ENCODE assay signal across 2 cellular contexts in the genomic region with DNA sequence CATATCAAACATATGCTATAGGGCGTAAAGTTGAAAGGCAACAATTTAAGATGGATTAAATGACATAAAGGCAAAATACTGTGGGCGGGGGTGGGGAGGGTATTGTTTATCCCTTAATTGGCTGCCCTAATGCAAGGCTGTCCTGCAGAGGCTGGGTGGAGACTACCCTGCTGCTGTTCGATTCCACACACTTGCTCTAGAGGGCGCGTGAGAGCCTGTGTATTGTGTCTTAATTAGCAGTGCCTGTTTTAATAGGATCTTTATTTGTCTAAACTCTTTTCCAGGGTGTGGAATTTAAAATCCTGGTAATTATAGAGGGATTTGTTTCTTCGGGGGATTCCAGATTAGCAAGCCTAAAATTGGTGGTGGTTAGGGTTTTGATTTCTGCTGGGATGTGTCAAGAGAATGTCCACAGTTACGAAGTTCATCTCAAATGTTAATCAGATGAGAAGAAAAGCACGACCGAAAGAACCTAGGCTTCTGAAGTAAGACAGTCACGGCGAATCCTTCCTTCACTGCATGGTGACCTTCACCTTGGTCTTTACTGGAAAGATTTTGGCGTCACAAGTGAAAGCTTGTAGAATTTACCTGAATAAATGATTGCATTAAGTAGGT.
TF ChIP-seq lines count a peak whose summit lies in the region.

No MANE protein-coding gene starts in this region.

TF ChIP-seq in K562, 482 proteins besides CTCF, POLR2A, EP300 and RAD21 (continued from another document):
- TF ChIP-seq KLF16 (IDR thresholded peaks at IDR 0.05), result peak; percentile 61; the same call in 1 of the 2 replicates
TF ChIP-seq in K562: peak in this region for 3.

TF ChIP-seq in HepG2, 621 proteins besides CTCF, POLR2A, EP300 and RAD21 (continued from another document):
- TF ChIP-seq, protein P1, sequence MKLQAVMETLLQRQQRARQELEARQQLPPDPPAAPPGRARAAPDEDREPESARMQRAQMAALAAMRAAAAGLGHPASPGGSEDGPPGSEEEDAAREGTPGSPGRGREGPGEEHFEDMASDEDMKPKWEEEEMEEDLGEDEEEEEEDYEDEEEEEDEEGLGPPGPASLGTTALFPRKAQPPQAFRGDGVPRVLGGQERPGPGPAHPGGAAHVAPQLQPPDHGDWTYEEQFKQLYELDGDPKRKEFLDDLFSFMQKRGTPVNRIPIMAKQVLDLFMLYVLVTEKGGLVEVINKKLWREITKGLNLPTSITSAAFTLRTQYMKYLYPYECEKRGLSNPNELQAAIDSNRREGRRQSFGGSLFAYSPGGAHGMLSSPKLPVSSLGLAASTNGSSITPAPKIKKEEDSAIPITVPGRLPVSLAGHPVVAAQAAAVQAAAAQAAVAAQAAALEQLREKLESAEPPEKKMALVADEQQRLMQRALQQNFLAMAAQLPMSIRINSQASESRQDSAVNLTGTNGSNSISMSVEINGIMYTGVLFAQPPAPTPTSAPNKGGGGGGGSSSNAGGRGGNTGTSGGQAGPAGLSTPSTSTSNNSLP (IDR thresholded peaks at IDR 0.05; ENCODE audit: low read depth, low read length), result 0 out of 2 replicates have a peak, but pooled peaks have one; percentile 39
- no peak for TF ChIP-seq MED8 (CRISPR knock-in tag; IDR thresholded peaks at IDR 0.05; ENCODE audit: insufficient replicate concordance)
- no peak for TF ChIP-seq ZKSCAN1 (IDR thresholded peaks at IDR 0.05; ENCODE audit: low read length)
